8 cellular contexts compared by ENCODE assay signal in the genomic region with DNA sequence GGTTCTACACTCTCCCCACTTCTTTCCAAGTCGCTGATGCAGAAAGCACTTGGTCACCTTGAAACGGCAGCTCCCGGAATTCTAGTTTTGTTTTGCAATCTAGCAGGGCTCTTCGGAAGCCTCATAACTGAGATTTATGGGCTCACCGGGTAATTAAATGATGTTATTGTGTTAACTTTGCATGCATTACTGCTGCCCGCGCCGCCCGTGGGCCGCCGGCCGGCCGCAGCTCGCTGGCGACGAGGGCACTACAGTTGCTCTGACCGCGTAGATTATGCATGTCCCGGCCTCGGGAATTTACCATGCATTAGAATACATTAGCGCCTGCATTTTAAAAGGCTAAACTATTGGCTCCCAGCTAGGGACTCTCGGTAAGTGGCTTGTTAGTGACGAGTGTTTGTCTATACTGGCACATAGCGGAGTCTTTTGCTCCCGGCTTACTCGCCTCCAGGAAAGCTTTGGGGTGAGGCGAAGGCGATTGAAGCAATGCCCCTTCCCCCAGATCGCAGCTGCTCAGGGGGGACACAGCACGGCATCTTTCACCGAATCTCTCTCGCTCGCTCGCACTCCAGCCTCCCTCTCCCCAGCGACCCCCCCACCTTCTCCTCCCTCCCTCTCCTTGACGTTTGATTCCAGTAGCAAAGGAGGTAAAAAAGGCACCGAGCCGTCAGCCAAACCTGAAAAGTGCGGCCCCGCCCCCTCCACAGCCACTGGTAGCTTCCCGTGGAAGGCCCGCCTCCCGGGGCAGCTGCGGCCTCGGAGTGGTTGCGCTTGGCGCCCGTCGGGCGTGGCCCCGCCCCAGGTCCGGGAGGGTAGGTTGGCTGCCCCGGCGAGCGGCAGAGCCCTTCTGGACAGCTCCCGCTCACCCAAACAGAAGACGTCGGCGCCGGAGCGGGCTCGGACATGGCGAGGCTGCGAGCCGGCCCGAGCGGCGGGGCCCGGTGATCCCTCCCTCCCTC. TPM values are rescaled to one million over a fixed set of nuclear protein-coding genes. Genes with fewer than 3 reads are reported as not detected.
A peak's percentile ranks its signal among the peaks of the same experiment; 100 is the strongest.
DNase-seq lines count a peak whose midpoint lies in the region; ATAC-seq and TF ChIP-seq lines count a peak whose summit lies in the region.

A gene (plus strand): TSS at position 839 of the 959 bp plus-strand sequence. CDS start 343 bp downstream, outside the sequence.

- H3K9ac ChIP-seq in colonic mucosa (ENCODE audit: low read depth in 2 of 2, low read length in 2 of 2) = peak within 1 kb of the TSS in 1 of 2 donors; percentile 4

- in situ Hi-C loops in G401 (cut with HindIII; ENCODE audit: low sequenced_read_pairs) = no loop called here

- H3K4me1 ChIP-seq in colonic mucosa = peaks cover 7% of the 10 kb centered on the region

- peak; percentile 95 for DNase-seq in G401 (ENCODE audit: low spot score)
- peak; percentile 83 to 97 for DNase-seq in NCI-H446 (lab: John Stamatoyannopoulos, UW)
- peak; percentile 42 to 53 for DNase-seq in activated CD4-positive, alpha-beta T cell treated with anti-CD3 and anti-CD28 coated beads for 24 hours (ENCODE audit: low read depth in 2 of 2)
- DNase-seq in colonic mucosa = peak; percentile 94
- peak; percentile 90 to 96 for DNase-seq in left colon
- DNase-seq in stimulated activated CD4-positive, alpha-beta T cell treated with anti-CD3 and anti-CD28 coated beads, Interleukin-15, amount 100 ng/mL, for 24 hours = peak; percentile 85

- TF ChIP-seq CTCF in colonic mucosa (IDR thresholded peaks at IDR 0.05) = no peak

- no peak within 1 kb of the TSS for H3K27ac ChIP-seq in colonic mucosa

- intact Hi-C loops in colonic mucosa (cut with DNase I) = no loop called here
- intact Hi-C loops in left colon (cut with DNase I, micrococcal nuclease) = no loop called here

- no peaks in the 10 kb centered on the region for H3K36me3 ChIP-seq in colonic mucosa

- peaks cover 86% of the 10 kb centered on the region for H3K27me3 ChIP-seq in colonic mucosa

- no peaks in the 10 kb centered on the region for H3K9me3 ChIP-seq in colonic mucosa

- ATAC-seq in HG03097 (IDR thresholded peaks at IDR 0.05; ENCODE audit: low FRiP score, unreplicated experiment) (peak; percentile 94), left colon (peak; percentile 98), HG03039 (IDR thresholded peaks at IDR 0.05; ENCODE audit: unreplicated experiment) (no peak)

- H3K4me3 ChIP-seq in colonic mucosa = peak within 1 kb of the TSS; percentile 45

RNA-seq across cellular contexts. Expression of the gene that starts here (rescaled TPM):
- total RNA-seq in G401 (2014; rRNA removed; shearing (Covaris generic)) = not detected in 2 replicates
- total RNA-seq in colonic mucosa (under 1 TPM; 0.05 to 0.49 TPM), left colon (under 1 TPM; 0.31 TPM)

Comparison
In these comparisons a context has a peak if more than half of its experiments do, and no peak if none do; other contexts are left out.
1. Peak in DNase-seq in G401; RNA of the gene not detected or under 1 TPM.
2. Peak in DNase-seq and H3K4me3 ChIP-seq in colonic mucosa; RNA of the gene not detected or under 1 TPM.
3. Peak in DNase-seq and ATAC-seq in left colon; RNA of the gene not detected or under 1 TPM.